In the genomic region with DNA sequence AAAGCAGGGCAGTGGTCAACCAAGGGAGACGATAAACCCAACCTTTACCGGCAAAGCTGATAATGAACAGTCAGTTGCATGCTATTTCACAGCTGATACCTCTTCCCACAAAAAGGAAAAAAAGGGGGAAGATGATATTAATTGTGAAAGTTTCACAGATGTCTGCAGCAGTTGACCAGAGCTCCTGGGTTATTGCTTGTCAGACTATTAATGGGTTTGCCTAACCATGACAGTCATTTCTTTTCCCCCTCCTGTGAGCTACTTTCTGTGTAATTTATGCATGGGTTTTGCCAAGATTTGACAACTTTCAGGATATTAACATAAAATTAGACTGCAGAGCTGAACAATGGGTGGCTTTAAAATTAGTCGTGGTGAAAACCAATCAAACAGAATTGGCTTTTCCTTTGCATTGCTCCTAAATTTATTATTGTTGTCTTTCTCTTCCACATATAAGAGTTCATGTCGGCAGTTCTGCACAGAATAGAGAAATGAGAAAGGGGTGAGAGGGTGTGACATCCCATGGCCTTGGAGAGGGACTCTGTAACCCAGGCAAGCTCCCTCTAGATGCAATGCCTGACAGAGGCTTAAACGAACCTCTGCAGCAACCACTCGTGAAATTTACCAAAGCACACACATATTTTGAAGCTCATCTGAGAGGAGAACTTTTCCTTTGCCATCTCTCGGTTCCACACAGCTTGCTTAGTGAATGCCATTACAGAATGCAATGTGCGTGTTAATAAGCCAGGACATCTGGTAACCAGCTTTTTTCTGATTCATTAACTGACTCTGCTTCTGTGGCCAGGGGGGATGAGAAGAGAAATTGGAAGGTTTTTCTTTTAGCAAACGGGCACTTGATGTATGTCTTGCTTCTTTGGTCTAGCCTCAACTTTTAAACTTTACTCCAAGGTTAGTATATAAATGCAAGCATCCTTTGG, we compare ENCODE assay signal across 10 cellular contexts.
DNase-seq lines count a peak whose midpoint lies in the region; ATAC-seq, FAIRE-seq and TF ChIP-seq lines count a peak whose summit lies in the region.
"Had no signal": no experiment of that assay in that cellular context is flagged by ENCODE, and none has a peak within 500 bp of the region (broad histone marks: within the 10 kb centered on the region; RNA-seq: fewer than 3 reads in every experiment).

No MANE protein-coding gene starts in this region.

- H3K9me3 ChIP-seq in A673 (ENCODE audit: low read depth, low read length, poor library complexity, severe bottlenecking) = no peaks in the 10 kb centered on the region

- H3K4me1 ChIP-seq in A673 (ENCODE audit: insufficient read depth, low read length, poor library complexity, severe bottlenecking) = peaks cover 17% of the 10 kb centered on the region

- intact Hi-C loops in A673 (cut with micrococcal nuclease; ENCODE audit: unreplicated experiment) = no loop called here

- POLR2A ChIA-PET in A673 (lab: Charles Lee; ENCODE audit: low non-redundant PET) = no interaction called here

- DNase-seq in A673 (ENCODE audit: low spot score) (peak; percentile 61), NCI-H1694 (lab: John Stamatoyannopoulos, UW) (peak; percentile 39), D721Med (ENCODE audit: insufficient read length, low spot score) (no peak), foreskin melanocyte (no peak), NCI-H345 (lab: John Stamatoyannopoulos, UW) (no peak), NCI-H748 treated with DMSO at 0.1 percent for 48 hours (lab: John Stamatoyannopoulos, UW) (no peak)
- DNase-seq: IMR-90 had no signal

- H3K27me3 ChIP-seq in A673 (replicated peaks; ENCODE audit: insufficient read depth, low read depth, low read length, poor library complexity) = no peaks in the 10 kb centered on the region

- no peaks in the 10 kb centered on the region for H3K36me3 ChIP-seq in A673 (ENCODE audit: insufficient read depth, low read length, poor library complexity, severe bottlenecking)

- peak overlapping the region; percentile 17 for H3K4me3 ChIP-seq in A673 (ENCODE audit: low read depth, low read length, poor library complexity, severe bottlenecking)

- CTCF ChIA-PET in A673 (lab: Charles Lee) = no interaction called here

- no TSS peak for BruUV-seq in A673 (replicated peaks; lab: Mats Ljungman, UMichigan)

- no peak for FAIRE-seq in D721Med (lab: Jason Lieb, UNC)

- TF ChIP-seq CTCF in A673 (conservative IDR thresholded peaks at IDR 0.05; ENCODE audit: low read depth, low read length) (no peak), D721Med (IDR thresholded peaks at IDR 0.05; ENCODE audit: insufficient read depth, missing control alignments) (no peak)

- no peak overlapping the region for H3K27ac ChIP-seq in A673 (ENCODE audit: low read depth, low read length, poor library complexity, severe bottlenecking)

- ATAC-seq in GM18868 (IDR thresholded peaks at IDR 0.05; ENCODE audit: unreplicated experiment) (peak; percentile 62), HG02642 (IDR thresholded peaks at IDR 0.05; ENCODE audit: poor library complexity, unreplicated experiment) (peak; percentile 79)
- ATAC-seq: stimulated activated effector memory CD8-positive, alpha-beta T cell treated with anti-CD3 and anti-CD28 coated beads, Interleukin-12 subunit alpha, Interleukin-12 subunit beta, amount 100 ng/mL, for 72 hours had no signal

Comparison
In these comparisons a context has a peak if more than half of its experiments do, and no peak if none do; other contexts are left out.
1. DNase-seq: peak in A673 (single experiment) and NCI-H1694 (single experiment); none in D721Med (single experiment), foreskin melanocyte (single experiment), NCI-H345 (single experiment) and NCI-H748 treated with DMSO at 0.1 percent for 48 hours (single experiment).